Comparison of ENCODE assay signal across 22 cellular contexts in the genomic region with DNA sequence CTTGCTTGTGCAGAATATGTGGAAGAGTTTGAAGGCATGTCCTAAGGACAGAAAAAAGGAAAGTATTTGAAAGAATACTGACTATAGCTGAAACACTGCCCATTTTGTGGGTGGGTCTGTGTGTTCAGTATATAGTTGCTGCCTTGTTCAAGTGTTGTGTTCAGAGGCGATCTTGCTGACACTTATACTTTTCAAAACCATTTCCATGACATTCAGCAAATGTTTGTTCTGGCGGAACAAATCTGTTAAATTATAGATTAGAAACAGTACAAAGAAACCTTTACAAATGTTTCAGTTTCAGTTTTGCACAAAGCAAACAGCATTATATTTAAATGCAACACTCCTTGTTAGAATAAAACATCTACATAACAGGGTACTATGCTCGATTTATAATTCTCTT.
"Had no signal": no experiment of that assay in that cellular context is flagged by ENCODE, and none has a peak within 500 bp of the region (broad histone marks: within the 10 kb centered on the region; RNA-seq: fewer than 3 reads in every experiment).

No MANE protein-coding gene starts in this region.

- DNase-seq: activated CD4-positive, alpha-beta T cell treated with anti-CD3 and anti-CD28 coated beads for 36 hours; activated CD8-positive, alpha-beta memory T cell treated with anti-CD3 and anti-CD28 coated beads, Interleukin-2, amount 50 U/mL, for 4 hours; activated CD8-positive, alpha-beta T cell treated with anti-CD3 and anti-CD28 coated beads for 36 hours; activated gamma-delta T cell treated with Interleukin-2 at 50 U/mL for 16 hours; activated naive CD4-positive, alpha-beta T cell treated with anti-CD3 and anti-CD28 coated beads, Interleukin-2, amount 10 ng/mL, durations not matched to agents 7 days and 5 days; activated naive CD8-positive, alpha-beta T cell treated with anti-CD3 and anti-CD28 coated beads for 36 hours; activated T-cell treated with anti-CD3 and anti-CD28 coated beads, Interleukin-2, amount 50 U/mL, for 72 hours; caudate nucleus; colonic mucosa; NCI-H1092; NCI-H1417; NCI-H1930; NCI-H2171; NCI-H2227 treated with DMSO at 0.1 percent for 48 hours; NCI-H446 treated with DMSO at 0.1 percent for 48 hours; NCI-H524 treated with DMSO at 0.1 percent for 48 hours; NCI-H774; SIG-M5; T-helper 1 cell; WERI-Rb-1 had no signal

- ATAC-seq: activated CD4-positive, alpha-beta T cell treated with anti-CD3 and anti-CD28 coated beads for 36 hours; activated CD8-positive, alpha-beta T cell treated with anti-CD3 and anti-CD28 coated beads for 36 hours; activated T-cell treated with anti-CD3 and anti-CD28 coated beads, Interleukin-2, amount 50 U/mL, for 72 hours had no signal

- H3K4me2 ChIP-seq: KMS-11 had no signal

- H3K9me3 ChIP-seq: breast epithelium, colonic mucosa had no signal

- H3K27ac ChIP-seq: breast epithelium, colonic mucosa, KMS-11, WERI-Rb-1 had no signal

- H3K36me3 ChIP-seq: breast epithelium, colonic mucosa, WERI-Rb-1 had no signal

- H3K4me1 ChIP-seq: breast epithelium, colonic mucosa had no signal

- H3K4me3 ChIP-seq: breast epithelium, colonic mucosa had no signal

- H3K27me3 ChIP-seq: breast epithelium, colonic mucosa had no signal

- H3K9ac ChIP-seq: KMS-11 had no signal
